Comparison of ENCODE assay signal across 1 cellular context in genomic region chr1:3323021-3323790, GRCh38.
TF ChIP-seq lines count a peak whose summit lies in the region.

No MANE protein-coding gene starts in this region.

TF ChIP-seq in HepG2, 621 proteins besides CTCF, POLR2A, EP300 and RAD21 (continued from another document and continues in another):
- TF ChIP-seq ZBTB4 (CRISPR knock-in tag; IDR thresholded peaks at IDR 0.05; ENCODE audit: borderline replicate concordance): peak; percentile 100
- TF ChIP-seq ZFP62 (CRISPR knock-in tag; IDR thresholded peaks at IDR 0.05): no peak
- no peak for TF ChIP-seq ADNP (CRISPR knock-in tag; IDR thresholded peaks at IDR 0.05)
- no peak for TF ChIP-seq ZKSCAN8 (CRISPR knock-in tag; IDR thresholded peaks at IDR 0.05; ENCODE audit: borderline replicate concordance)
- no peak; the same call in 1 of the 2 replicates for TF ChIP-seq SRY (CRISPR knock-in tag; IDR thresholded peaks at IDR 0.05)
- TF ChIP-seq ATF2 (CRISPR knock-in tag; IDR thresholded peaks at IDR 0.05): no peak
- no peak; the same call in 1 of the 2 replicates for TF ChIP-seq TARDBP (CRISPR knock-in tag; IDR thresholded peaks at IDR 0.05)
- TF ChIP-seq HNRNPL (IDR thresholded peaks at IDR 0.05; ENCODE audit: low read depth, low read length): peak; percentile 64; the same call in 1 of the 2 replicates
- TF ChIP-seq POGZ (CRISPR knock-in tag; IDR thresholded peaks at IDR 0.05): no peak
- TF ChIP-seq YEATS2 (CRISPR knock-in tag; IDR thresholded peaks at IDR 0.05; ENCODE audit: borderline replicate concordance): no peak
- TF ChIP-seq MTA1 (CRISPR knock-in tag; IDR thresholded peaks at IDR 0.05; ENCODE audit: borderline replicate concordance): peak; percentile 85; the same call in 1 of the 2 replicates
- TF ChIP-seq ZNF230 (CRISPR knock-in tag; IDR thresholded peaks at IDR 0.05): 0 out of 2 replicates have a peak, but pooled peaks have one; percentile 55
- TF ChIP-seq ZNF562 (CRISPR knock-in tag; IDR thresholded peaks at IDR 0.05; ENCODE audit: borderline replicate concordance): no peak
- TF ChIP-seq ZFAT (CRISPR knock-in tag; conservative IDR thresholded peaks at IDR 0.05): no peak
- no peak for TF ChIP-seq MYNN (CRISPR knock-in tag; IDR thresholded peaks at IDR 0.05; ENCODE audit: low read depth)
- no peak for TF ChIP-seq ZNF619 (CRISPR knock-in tag; IDR thresholded peaks at IDR 0.05)
- TF ChIP-seq IRF1 (CRISPR knock-in tag; IDR thresholded peaks at IDR 0.05; ENCODE audit: low read depth): 0 out of 2 replicates have a peak, but pooled peaks have one; percentile 14
- TF ChIP-seq ZNF816 (CRISPR knock-in tag; IDR thresholded peaks at IDR 0.05; ENCODE audit: borderline replicate concordance): no peak
- no peak for TF ChIP-seq ZNF7 (CRISPR knock-in tag; IDR thresholded peaks at IDR 0.05)
- TF ChIP-seq ZNF775 (CRISPR knock-in tag; IDR thresholded peaks at IDR 0.05; ENCODE audit: borderline replicate concordance): no peak
- TF ChIP-seq U2AF2 (IDR thresholded peaks at IDR 0.05; ENCODE audit: low read depth, low read length): no peak
- no peak for TF ChIP-seq ZNF768 (CRISPR knock-in tag; IDR thresholded peaks at IDR 0.05)
- TF ChIP-seq CBX5 (CRISPR knock-in tag; IDR thresholded peaks at IDR 0.05; ENCODE audit: borderline replicate concordance): no peak
- TF ChIP-seq ZNF629 (CRISPR knock-in tag; conservative IDR thresholded peaks at IDR 0.05): 0 out of 2 replicates have a peak, but pooled peaks have one; percentile 28
- TF ChIP-seq ZNF879 (CRISPR knock-in tag; IDR thresholded peaks at IDR 0.05): no peak
- TF ChIP-seq MED8 (CRISPR knock-in tag; IDR thresholded peaks at IDR 0.05; ENCODE audit: insufficient replicate concordance): peak; percentile 82
- TF ChIP-seq ZMYM2 (CRISPR knock-in tag; IDR thresholded peaks at IDR 0.05): peak; percentile 49; the same call in 1 of the 2 replicates
- peak; percentile 59; the same call in 1 of the 2 replicates for TF ChIP-seq ZNF691 (CRISPR knock-in tag; IDR thresholded peaks at IDR 0.05; ENCODE audit: borderline replicate concordance, low read depth)
- peak; percentile 93 for TF ChIP-seq PRPF4 (IDR thresholded peaks at IDR 0.05; ENCODE audit: low read depth, low read length, poor library complexity, severe bottlenecking)
- TF ChIP-seq STAG1 (CRISPR knock-in tag; IDR thresholded peaks at IDR 0.05): no peak
- TF ChIP-seq ATM (IDR thresholded peaks at IDR 0.05; ENCODE audit: borderline replicate concordance): no peak
- 0 out of 2 replicates have a peak, but pooled peaks have one; percentile 22 for TF ChIP-seq ZNF878 (CRISPR knock-in tag; IDR thresholded peaks at IDR 0.05)
- TF ChIP-seq HMGA1 (CRISPR knock-in tag; conservative IDR thresholded peaks at IDR 0.05): no peak
- TF ChIP-seq IRX3 (CRISPR knock-in tag; IDR thresholded peaks at IDR 0.05; ENCODE audit: borderline replicate concordance, low read depth): no peak
- TF ChIP-seq ZNF674 (CRISPR knock-in tag; IDR thresholded peaks at IDR 0.05; ENCODE audit: low read depth): no peak
- TF ChIP-seq ZNF580 (CRISPR knock-in tag; IDR thresholded peaks at IDR 0.05; ENCODE audit: borderline replicate concordance, low read depth): no peak
- TF ChIP-seq ZHX2 (IDR thresholded peaks at IDR 0.05; ENCODE audit: low read depth): no peak; the same call in 1 of the 2 replicates
- no peak for TF ChIP-seq ZHX2 (CRISPR knock-in tag; IDR thresholded peaks at IDR 0.05; ENCODE audit: borderline replicate concordance)
- 0 out of 2 replicates have a peak, but pooled peaks have one; percentile 11 for TF ChIP-seq PCBP1 (IDR thresholded peaks at IDR 0.05; ENCODE audit: borderline replicate concordance, low read depth, low read length)
- peak; percentile 98 for TF ChIP-seq ZBTB33 (CRISPR knock-in tag; IDR thresholded peaks at IDR 0.05)
- TF ChIP-seq ZNF572 (CRISPR knock-in tag; IDR thresholded peaks at IDR 0.05): peak; percentile 33; the same call in 1 of the 2 replicates
- TF ChIP-seq ZNF263 (CRISPR knock-in tag; IDR thresholded peaks at IDR 0.05): peak; percentile 88
- TF ChIP-seq ZC3H13 (CRISPR knock-in tag; IDR thresholded peaks at IDR 0.05): 0 out of 2 replicates have a peak, but pooled peaks have one; percentile 70
- no peak for TF ChIP-seq SMAD3 (CRISPR knock-in tag; IDR thresholded peaks at IDR 0.05)
- TF ChIP-seq RORA (CRISPR knock-in tag; IDR thresholded peaks at IDR 0.05): no peak
- no peak for TF ChIP-seq ZNF326 (CRISPR knock-in tag; IDR thresholded peaks at IDR 0.05; ENCODE audit: borderline replicate concordance)
- TF ChIP-seq ZNF101 (CRISPR knock-in tag; IDR thresholded peaks at IDR 0.05; ENCODE audit: borderline replicate concordance, low read depth): no peak
- peak; percentile 11; the same call in 1 of the 2 replicates for TF ChIP-seq ZBTB7A (CRISPR knock-in tag; IDR thresholded peaks at IDR 0.05)
- TF ChIP-seq ZNF558 (CRISPR knock-in tag; IDR thresholded peaks at IDR 0.05; ENCODE audit: borderline replicate concordance): no peak
- TF ChIP-seq MNT (IDR thresholded peaks at IDR 0.05): no peak
- TF ChIP-seq ZNF841 (CRISPR knock-in tag; IDR thresholded peaks at IDR 0.05; ENCODE audit: borderline replicate concordance): no peak
- no peak; the same call in 1 of the 2 replicates for TF ChIP-seq FOXO1 (CRISPR knock-in tag; IDR thresholded peaks at IDR 0.05)
- TF ChIP-seq POLR2G (IDR thresholded peaks at IDR 0.05; ENCODE audit: low read depth, low read length): no peak
